ENCODE assay signal across 8 cellular contexts in genomic region chr3:124078978-124079911, GRCh38. TPM values are rescaled to one million over a fixed set of nuclear protein-coding genes. Genes with fewer than 3 reads are reported as not detected.
A peak's percentile ranks its signal among the peaks of the same experiment; 100 is the strongest.
DNase-seq lines count a peak whose midpoint lies in the region; ATAC-seq, FAIRE-seq and TF ChIP-seq lines count a peak whose summit lies in the region.

No MANE protein-coding gene starts in this region.

- ATAC-seq in pancreas (peak in 3 of 4 donors; percentile 70 to 88 (median 76)), HG03196 (IDR thresholded peaks at IDR 0.05; ENCODE audit: unreplicated experiment) (no peak)

- DNase-seq in DMS 273 (lab: John Stamatoyannopoulos, UW; ENCODE audit: unreplicated experiment) (peak; percentile 86), DMS 273 treated with DMSO at 0.1 percent for 48 hours (lab: John Stamatoyannopoulos, UW) (no peak), HuH-7 (ENCODE audit: low spot score) (peak; percentile 32), Peyer's patch (peak in 1 of 3 donors; percentile 55), fibroblast of lung (ENCODE audit: low read depth in 2 of 2) (peak; percentile 22 to 64), pancreas (peak in 2 of 6 donors; percentile 16 to 34), activated gamma-delta T cell treated with Interleukin-2 at 50 U/mL for 16 hours (no peak)

- no peaks in the 10 kb centered on the region for H3K9me3 ChIP-seq in Peyer's patch
- H3K9me3 ChIP-seq in fibroblast of lung (ENCODE audit: control insufficient read depth, insufficient read depth, low read depth, low read length), result no peaks in the 10 kb centered on the region
- H3K9me3 ChIP-seq in pancreas, result no peaks in the 10 kb centered on the region

- H2AFZ ChIP-seq in fibroblast of lung (ENCODE audit: low read length), result no peak overlapping the region

- H3K27ac ChIP-seq in Peyer's patch, result no peak overlapping the region
- no peak overlapping the region for H3K27ac ChIP-seq in fibroblast of lung (ENCODE audit: insufficient read depth, low read length)
- no peak overlapping the region for H3K27ac ChIP-seq in pancreas

- H4K20me1 ChIP-seq in fibroblast of lung (ENCODE audit: control insufficient read depth, extremely low read depth, insufficient read depth, low read length), result no peaks in the 10 kb centered on the region

- no peak overlapping the region for H3K4me2 ChIP-seq in fibroblast of lung (ENCODE audit: extremely low read depth, insufficient read depth, low read length)

- H3K4me1 ChIP-seq in Peyer's patch, result peaks cover 0 to 4% (median 0%) of the 10 kb centered on the region in 4 donors
- H3K4me1 ChIP-seq in fibroblast of lung (ENCODE audit: control insufficient read depth, extremely low read depth, insufficient read depth, low read length), result no peaks in the 10 kb centered on the region
- no peaks in the 10 kb centered on the region for H3K4me1 ChIP-seq in pancreas

- peak; percentile 36 to 72 (median 60) for TF ChIP-seq CTCF in Peyer's patch (IDR thresholded peaks at IDR 0.05)
- peak; percentile 70 to 75 for TF ChIP-seq CTCF in fibroblast of lung (conservative IDR thresholded peaks at IDR 0.05 in 1 of 2, IDR thresholded peaks at IDR 0.05 in 1 of 2; ENCODE audit: low read depth in 1 of 2, low read length in 2 of 2)
- TF ChIP-seq CTCF in pancreas (IDR thresholded peaks at IDR 0.05), result peak; percentile 57 to 85 (median 66)

- no peaks in the 10 kb centered on the region for H3K79me2 ChIP-seq in fibroblast of lung (ENCODE audit: control insufficient read depth, insufficient read depth, low read length)

- H3K36me3 ChIP-seq in Peyer's patch, result no peaks in the 10 kb centered on the region
- no peaks in the 10 kb centered on the region for H3K36me3 ChIP-seq in fibroblast of lung (ENCODE audit: control insufficient read depth, insufficient read depth, low read length)
- H3K36me3 ChIP-seq in pancreas, result no peaks in the 10 kb centered on the region

- intact Hi-C loops in pancreas (cut with DNase I), result loop anchor here in 2 of 3 donors (5.0 kb wide), 2 partner anchors 57 to 67 kb away; no protein-coding TSS in a partner anchor

- H3K4me3 ChIP-seq in Peyer's patch, result no peak overlapping the region
- no peak overlapping the region for H3K4me3 ChIP-seq in fibroblast of lung (replicated peaks in 1 of 4; ENCODE audit: control extremely low read depth in 1 of 4, insufficient read depth in 1 of 4, low read depth in 3 of 4, low read length in 4 of 4)
- H3K4me3 ChIP-seq in pancreas, result no peak overlapping the region

- FAIRE-seq in pancreas (lab: Jason Lieb, UNC), result peak; percentile 96

- no peak overlapping the region for H3K9ac ChIP-seq in fibroblast of lung (ENCODE audit: insufficient read depth, low read length)

- WGBS in pancreas, 2 donors, result 46 to 49% methylated on average over 4 of the region's 4 CpGs

- H3K27me3 ChIP-seq in Peyer's patch (no peaks in the 10 kb centered on the region), fibroblast of lung (ENCODE audit: control insufficient read depth, insufficient read depth, low read length) (no peaks in the 10 kb centered on the region), pancreas (no peaks in the 10 kb centered on the region)

- TF ChIP-seq POLR2A in Peyer's patch (IDR thresholded peaks at IDR 0.05), result no peak

RNA-seq across cellular contexts. Expression of gene KALRN, which starts 46.1 kb away (rescaled TPM):
- total RNA-seq in Peyer's patch (10 to 100 TPM; 65.3 to 77.1 (median 70.3) TPM), fibroblast of lung (3.5 and 3.9 TPM in 2 replicates), pancreas (10 to 100 TPM; 12.8 to 24.2 (median 14.3) TPM)
- polyA plus RNA-seq in fibroblast of lung (1.9 and 3.7 TPM in 2 replicates), pancreas (1 to 10 TPM; 5.3 to 9.7 TPM)
- 1.4 and 4.0 TPM in 2 replicates for polyA plus RNA-seq in fibroblast of lung (2012)
- 3.3 and 6.8 TPM in 2 replicates for polyA minus RNA-seq in fibroblast of lung (ENCODE audit: low replicate concordance)

Comparison
In these comparisons a context has a peak if more than half of its experiments do, and no peak if none do; other contexts are left out.
1. DNase-seq: peak in DMS 273 (single experiment), HuH-7 (single experiment) and fibroblast of lung (2 of 2); none in DMS 273 treated with DMSO at 0.1 percent for 48 hours (single experiment) and activated gamma-delta T cell treated with Interleukin-2 at 50 U/mL for 16 hours (single experiment).
2. Peak in every context shown above with its lines, with median percentiles within 50 percentile points of each other: CTCF ChIP-seq.